In genomic region chr6:37651991-37652390, GRCh38 we compare ENCODE assay signal across 26 cellular contexts.
"Had no signal": no experiment of that assay in that cellular context is flagged by ENCODE, and none has a peak within 500 bp of the region (broad histone marks: within the 10 kb centered on the region; RNA-seq: fewer than 3 reads in every experiment).

No MANE protein-coding gene starts in this region.

- H3K4me3 ChIP-seq: coronary artery, esophagus muscularis mucosa, gastroesophageal sphincter, heart right ventricle, prostate gland, right lobe of liver, suprapubic skin, vagina had no signal

- H3K36me3 ChIP-seq: heart right ventricle, neutrophil, prostate gland, right lobe of liver, suprapubic skin, vagina had no signal

- H3K9me3 ChIP-seq: neutrophil, prostate gland, right lobe of liver, suprapubic skin, vagina had no signal

- DNase-seq: dermis blood vessel endothelial cell; effector memory CD4-positive, alpha-beta T cell; foreskin keratinocyte; heart right ventricle; hippocampal formation; islet precursor cell; kidney glomerular epithelial cell; mammary epithelial cell; mesendoderm; midbrain; naive thymus-derived CD4-positive, alpha-beta T cell; right lobe of liver; small intestine; stimulated activated CD4-positive, alpha-beta T cell treated with anti-CD3 and anti-CD28 coated beads, Interleukin-15, amount 100 ng/mL, for 24 hours; stimulated activated CD4-positive, alpha-beta T cell treated with anti-CD3 and anti-CD28 coated beads, Interleukin-2, amount 100 ng/mL, for 48 hours; stimulated activated naive B cell treated with anti-CD40 and anti-IgM and Interleukin-4, amounts not matched to agents 10 μg/mL and 1 μg/mL and 100 μg/mL, for 72 hours; trophoblast cell had no signal

- ATAC-seq: foreskin keratinocyte; gastroesophageal sphincter; naive thymus-derived CD4-positive, alpha-beta T cell; right lobe of liver; stimulated activated naive B cell treated with anti-CD40 and anti-IgM and Interleukin-4, amounts not matched to agents 10 μg/mL and 1 μg/mL and 100 μg/mL, for 72 hours had no signal

- H3K4me1 ChIP-seq: parathyroid adenoma, prostate gland had no signal

- H3K27me3 ChIP-seq: vagina had no signal

- FAIRE-seq: endothelial cell of umbilical vein, small intestine had no signal

- H2AFZ ChIP-seq: parathyroid adenoma had no signal

- H3K9ac ChIP-seq: parathyroid adenoma had no signal

- H3K27ac ChIP-seq: coronary artery, esophagus muscularis mucosa, foreskin keratinocyte, gastroesophageal sphincter, neutrophil, parathyroid adenoma, prostate gland, right lobe of liver, suprapubic skin, vagina had no signal
